8 cellular contexts compared by ENCODE assay signal in genomic region chr1:203628997-203629508, GRCh38. TPM values are rescaled to one million over a fixed set of nuclear protein-coding genes. Genes with fewer than 3 reads are reported as not detected.
DNase-seq lines count a peak whose midpoint lies in the region; ATAC-seq and TF ChIP-seq lines count a peak whose summit lies in the region.

No MANE protein-coding gene starts in this region.

- H3K4me3 ChIP-seq in HFF-Myc (replicated peaks; ENCODE audit: low read depth, low read length) (peak overlapping the region; percentile 65), WERI-Rb-1 (ENCODE audit: low read depth, low read length) (no peak overlapping the region), gastroesophageal sphincter (peak overlapping the region; percentile 66 to 76), skeletal muscle cell (ENCODE audit: low read depth, low read length) (peak overlapping the region; percentile 82)

- H3K36me3 ChIP-seq in WERI-Rb-1 (no peaks in the 10 kb centered on the region), gastroesophageal sphincter (peaks cover 0 to 4% of the 10 kb centered on the region in 2 donors)

- 0 out of 2 replicates have a peak overlapping the region, but pooled peaks have one; percentile 1 for H3K27ac ChIP-seq in WERI-Rb-1
- peak overlapping the region; percentile 88 to 95 (median 94) for H3K27ac ChIP-seq in gastroesophageal sphincter

- H3K27me3 ChIP-seq in WERI-Rb-1 (ENCODE audit: insufficient read depth, low read depth, severe bottlenecking): no peaks in the 10 kb centered on the region
- no peaks in the 10 kb centered on the region for H3K27me3 ChIP-seq in gastroesophageal sphincter

- TF ChIP-seq CTCF in HFF-Myc (IDR thresholded peaks at IDR 0.05; ENCODE audit: low read depth, low read length, missing control alignments) (no peak), WERI-Rb-1 (IDR thresholded peaks at IDR 0.05; ENCODE audit: low read depth, low read length) (no peak), gastroesophageal sphincter (IDR thresholded peaks at IDR 0.05) (no peak)

- TF ChIP-seq POLR2A in gastroesophageal sphincter (IDR thresholded peaks at IDR 0.05): no peak

- no peak for TF ChIP-seq EP300 in gastroesophageal sphincter (IDR thresholded peaks at IDR 0.05)

- DNase-seq in HFF-Myc (ENCODE audit: extremely low read depth, low read depth) (no peak), WERI-Rb-1 (no peak), skeletal muscle cell (ENCODE audit: low read depth) (no peak), NCI-H510A (lab: John Stamatoyannopoulos, UW) (no peak), HuH-7.5 (ENCODE audit: low spot score) (no peak), activated gamma-delta T cell treated with Interleukin-2 at 50 U/mL for 16 hours (no peak), SW 1271 (lab: John Stamatoyannopoulos, UW) (no peak)

- WGBS in gastroesophageal sphincter (ENCODE audit: low coverage in 1 of 2), 2 donors: 0% methylated on average over 3 to 10 of the region's 24 CpGs

- no peaks in the 10 kb centered on the region for H3K9me3 ChIP-seq in WERI-Rb-1 (ENCODE audit: severe bottlenecking)
- no peaks in the 10 kb centered on the region for H3K9me3 ChIP-seq in gastroesophageal sphincter

- H3K4me1 ChIP-seq in gastroesophageal sphincter: peaks cover 0 to 66% (median 33%) of the 10 kb centered on the region in 3 donors

- ATAC-seq in gastroesophageal sphincter: no peak

RNA-seq across cellular contexts. Expression of gene ATP2B4, which starts 2.4 kb away (rescaled TPM):
- 100 to 1,000 TPM; 211 to 454 (median 257) TPM for total RNA-seq in gastroesophageal sphincter
